ENCODE assay signal across 11 cellular contexts in genomic region chr6:151284431-151285060, GRCh38.
A peak's percentile ranks its signal among the peaks of the same experiment; 100 is the strongest.
DNase-seq lines count a peak whose midpoint lies in the region; ATAC-seq, FAIRE-seq and TF ChIP-seq lines count a peak whose summit lies in the region.
"Had no signal": no experiment of that assay in that cellular context is flagged by ENCODE, and none has a peak within 500 bp of the region (broad histone marks: within the 10 kb centered on the region; RNA-seq: fewer than 3 reads in every experiment).

No MANE protein-coding gene starts in this region.

- H3K27ac ChIP-seq in brain microvascular endothelial cell: peak overlapping the region; percentile 60
- H3K27ac ChIP-seq: foreskin keratinocyte, parathyroid adenoma had no signal

- H3K27me3 ChIP-seq in brain microvascular endothelial cell (replicated peaks): no peaks in the 10 kb centered on the region
- H3K27me3 ChIP-seq: foreskin keratinocyte had no signal

- ATAC-seq in HG02642 (IDR thresholded peaks at IDR 0.05; ENCODE audit: poor library complexity, unreplicated experiment) (peak; percentile 43), HG02763 (IDR thresholded peaks at IDR 0.05; ENCODE audit: unreplicated experiment) (no peak), GM21825 (IDR thresholded peaks at IDR 0.05; ENCODE audit: unreplicated experiment) (no peak)
- ATAC-seq in stimulated activated memory B cell treated with anti-CD40 and anti-IgM and Interleukin-4, amounts not matched to agents 10 μg/mL and 1 μg/mL and 100 μg/mL, for 72 hours: peak; percentile 64

- no peaks in the 10 kb centered on the region for H3K9me3 Mint-ChIP-seq in stimulated activated memory B cell treated with anti-CD40 and anti-IgM and Interleukin-4, amounts not matched to agents 10 μg/mL and 1 μg/mL and 100 μg/mL, for 72 hours

- H3K4me3 ChIP-seq in brain microvascular endothelial cell (ENCODE audit: low read depth, low read length): no peak overlapping the region

- no peak for TF ChIP-seq CTCF in brain microvascular endothelial cell (IDR thresholded peaks at IDR 0.05; ENCODE audit: low read depth, low read length, missing control alignments)

- H3K4me1 Mint-ChIP-seq in stimulated activated memory B cell treated with anti-CD40 and anti-IgM and Interleukin-4, amounts not matched to agents 10 μg/mL and 1 μg/mL and 100 μg/mL, for 72 hours: peaks cover 33% of the 10 kb centered on the region

- H3K36me3 Mint-ChIP-seq in stimulated activated memory B cell treated with anti-CD40 and anti-IgM and Interleukin-4, amounts not matched to agents 10 μg/mL and 1 μg/mL and 100 μg/mL, for 72 hours: no peaks in the 10 kb centered on the region

- peak overlapping the region; percentile 81 for H3K4me3 Mint-ChIP-seq in stimulated activated memory B cell treated with anti-CD40 and anti-IgM and Interleukin-4, amounts not matched to agents 10 μg/mL and 1 μg/mL and 100 μg/mL, for 72 hours

- DNase-seq in activated T-cell treated with anti-CD3 and anti-CD28 coated beads for 48 hours (ENCODE audit: low read depth) (peak; percentile 2), activated T-cell treated with anti-CD3 and anti-CD28 coated beads for 4 hours (no peak), brain microvascular endothelial cell (no peak), RCC 7860 (ENCODE audit: low spot score) (no peak)
- DNase-seq: NCI-H187 had no signal

- no peak for FAIRE-seq in RCC 7860 (lab: Jason Lieb, UNC)

- H3K27me3 Mint-ChIP-seq in stimulated activated memory B cell treated with anti-CD40 and anti-IgM and Interleukin-4, amounts not matched to agents 10 μg/mL and 1 μg/mL and 100 μg/mL, for 72 hours: peaks cover 28% of the 10 kb centered on the region

- in situ Hi-C loops in brain microvascular endothelial cell (cut with HindIII; ENCODE audit: low pct_ligation_motif_present, low sequenced_read_pairs): no loop called here

- peak overlapping the region; percentile 66 for H3K27ac Mint-ChIP-seq in stimulated activated memory B cell treated with anti-CD40 and anti-IgM and Interleukin-4, amounts not matched to agents 10 μg/mL and 1 μg/mL and 100 μg/mL, for 72 hours

- H3K36me3 ChIP-seq in brain microvascular endothelial cell (replicated peaks): peaks cover 6% of the 10 kb centered on the region

Comparison
In these comparisons a context has a peak if more than half of its experiments do, and no peak if none do; other contexts are left out.
1. ATAC-seq: peak in HG02642 (single experiment) and stimulated activated memory B cell treated with anti-CD40 and anti-IgM and Interleukin-4, amounts not matched to agents 10 μg/mL and 1 μg/mL and 100 μg/mL, for 72 hours (single experiment); none in HG02763 (single experiment) and GM21825 (single experiment).